15 cellular contexts compared by ENCODE assay signal in the genomic region with DNA sequence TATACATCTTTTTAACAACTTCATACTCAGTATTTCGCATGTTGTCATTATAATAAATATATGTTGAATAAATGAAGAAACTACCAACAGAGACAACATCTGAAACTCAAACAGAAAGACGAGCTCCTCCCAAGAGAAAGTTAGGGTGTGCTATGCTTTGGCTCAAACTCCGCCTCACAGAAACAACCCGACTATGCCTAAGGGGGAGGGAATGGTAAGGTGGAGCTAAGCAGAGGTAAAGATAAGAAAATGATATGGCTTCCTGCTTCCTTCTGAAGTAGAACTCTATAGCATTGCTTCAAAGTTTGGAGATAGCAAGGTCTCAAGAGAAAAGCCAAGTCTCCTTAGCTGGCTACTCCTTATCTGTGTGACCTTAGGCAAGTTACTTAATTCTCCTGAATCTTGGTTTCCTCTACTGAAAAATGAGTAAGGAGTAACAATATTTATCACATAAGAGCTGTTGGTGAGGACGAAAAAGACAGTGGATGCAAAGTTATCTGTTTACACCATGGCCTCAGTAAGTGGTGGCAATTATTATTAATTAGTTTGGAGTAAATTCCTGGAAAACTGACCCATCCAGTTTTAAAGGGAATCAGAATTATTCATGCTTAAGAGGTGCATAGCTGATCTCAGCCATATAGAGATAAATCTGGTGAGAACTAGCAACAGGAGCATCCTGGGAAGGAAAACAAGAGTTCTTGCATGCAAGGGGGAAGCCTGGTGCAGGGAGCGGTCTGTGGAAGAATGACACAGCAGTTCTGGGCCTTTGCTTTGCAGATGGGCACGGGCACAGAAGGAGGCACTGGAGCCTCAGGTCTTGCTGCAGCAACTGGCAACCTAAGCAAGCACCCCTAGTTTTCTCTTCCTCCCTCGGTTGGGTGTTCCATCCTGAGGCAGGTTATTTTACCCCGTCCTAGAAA.
DNase-seq lines count a peak whose midpoint lies in the region; ATAC-seq and TF ChIP-seq lines count a peak whose summit lies in the region.
"Had no signal": no experiment of that assay in that cellular context is flagged by ENCODE, and none has a peak within 500 bp of the region (broad histone marks: within the 10 kb centered on the region; RNA-seq: fewer than 3 reads in every experiment).

No MANE protein-coding gene starts in this region.

- H3K4me3 Mint-ChIP-seq in GM23338, result no peak overlapping the region
- H3K4me3 Mint-ChIP-seq: brain had no signal

- H3K4ac ChIP-seq in mesendoderm (ENCODE audit: low read depth, low read length), result no peak overlapping the region

- H3K9me3 ChIP-seq in SJSA1 (replicated peaks), result no peaks in the 10 kb centered on the region
- H3K9me3 ChIP-seq: uterus had no signal

- H3K4me2 ChIP-seq in GM23338 (no peak overlapping the region), mesendoderm (ENCODE audit: low read length) (no peak overlapping the region)

- H3K56ac ChIP-seq in mesendoderm (ENCODE audit: low read length), result peak overlapping the region; percentile 22

- no peaks in the 10 kb centered on the region for H3K79me1 ChIP-seq in mesendoderm (ENCODE audit: low read length)

- H3K27ac Mint-ChIP-seq in GM23338, result peak overlapping the region; percentile 81
- H3K27ac Mint-ChIP-seq: brain had no signal

- H2AFZ ChIP-seq in ACC112 (ENCODE audit: low read length, unreplicated experiment), result no peak overlapping the region
- peak overlapping the region; percentile 38 for H2AFZ ChIP-seq in GM23338

- H3K79me2 ChIP-seq in ACC112 (ENCODE audit: control insufficient read depth, insufficient read depth, low read length, unreplicated experiment) (peaks cover 27% of the 10 kb centered on the region), GM23338 (replicated peaks; ENCODE audit: insufficient read depth) (no peaks in the 10 kb centered on the region), mesendoderm (ENCODE audit: control insufficient read depth, insufficient read depth, low read length) (no peaks in the 10 kb centered on the region)

- no peak overlapping the region for H4K8ac ChIP-seq in mesendoderm (ENCODE audit: low read depth, low read length)

- H3K27me3 ChIP-seq in ACC112 (ENCODE audit: insufficient read depth, low read length) (no peaks in the 10 kb centered on the region), GM23338 (ENCODE audit: insufficient read depth) (no peaks in the 10 kb centered on the region), SJSA1 (replicated peaks) (no peaks in the 10 kb centered on the region), mesendoderm (ENCODE audit: insufficient read depth, low read length, poor library complexity) (no peaks in the 10 kb centered on the region)
- H3K27me3 ChIP-seq: uterus had no signal

- H3K9me2 ChIP-seq in GM23338 (ENCODE audit: insufficient read depth), result no peaks in the 10 kb centered on the region

- H3K23ac ChIP-seq in mesendoderm (ENCODE audit: low read length), result no peak overlapping the region

- no peak overlapping the region for H2AK5ac ChIP-seq in mesendoderm (ENCODE audit: low read length)

- no peaks in the 10 kb centered on the region for H3K9me3 Mint-ChIP-seq in GM23338
- H3K9me3 Mint-ChIP-seq: stimulated activated naive CD8-positive, alpha-beta T cell treated with anti-CD3 and anti-CD28 coated beads, Interleukin-15, amount 100 ng/mL, for 72 hours had no signal

- no peak overlapping the region for H2BK5ac ChIP-seq in mesendoderm (ENCODE audit: low read length)

- H3K27me3 Mint-ChIP-seq in GM23338 (ENCODE audit: insufficient read depth, low read depth, poor library complexity), result peaks cover 2% of the 10 kb centered on the region
- H3K27me3 Mint-ChIP-seq: stimulated activated naive CD8-positive, alpha-beta T cell treated with anti-CD3 and anti-CD28 coated beads, Interleukin-15, amount 100 ng/mL, for 72 hours had no signal

- DNase-seq in GM23338 (ENCODE audit: low spot score) (peak; percentile 16), SJSA1 (ENCODE audit: low read depth in 1 of 2, low spot score in 2 of 2) (no peak), mesendoderm (peak; percentile 47), SW480 (ENCODE audit: low spot score) (no peak), HK-2 (ENCODE audit: unreplicated experiment) (no peak)
- DNase-seq: head of caudate nucleus; kidney; NCI-H1694 treated with DMSO at 0.1 percent for 48 hours; NCI-H510A; stimulated activated naive CD8-positive, alpha-beta T cell treated with anti-CD3 and anti-CD28 coated beads, Interleukin-15, amount 100 ng/mL, for 72 hours; uterus had no signal

- no peaks in the 10 kb centered on the region for H3K36me3 ChIP-seq in ACC112 (ENCODE audit: insufficient read depth, low read length)
- H3K36me3 ChIP-seq in GM23338 (ENCODE audit: insufficient read depth), result no peaks in the 10 kb centered on the region
- H3K36me3 ChIP-seq in SJSA1, result no peaks in the 10 kb centered on the region
- H3K36me3 ChIP-seq in mesendoderm (ENCODE audit: control insufficient read depth, insufficient read depth, low read length), result no peaks in the 10 kb centered on the region
- H3K36me3 ChIP-seq: uterus had no signal

- no CpG with 5 or more reads among the region's 9 CpGs for WGBS in mesendoderm (ENCODE audit: extremely low coverage, insufficient coverage, low lambda C conversion rate)

- ATAC-seq in GM23338 (peak; percentile 46), HG03442 (IDR thresholded peaks at IDR 0.05; ENCODE audit: unreplicated experiment) (no peak), HG03469 (IDR thresholded peaks at IDR 0.05; ENCODE audit: unreplicated experiment) (no peak)

- H4K5ac ChIP-seq in mesendoderm (ENCODE audit: low read length), result no peak overlapping the region

- H3K4me3 ChIP-seq in ACC112 (ENCODE audit: low read depth, low read length), result no peak overlapping the region; the same call in 1 of the 2 replicates
- H3K4me3 ChIP-seq in GM23338, result no peak overlapping the region
- H3K4me3 ChIP-seq in SJSA1, result no peak overlapping the region
- no peak overlapping the region for H3K4me3 ChIP-seq in mesendoderm (ENCODE audit: low read length)
- H3K4me3 ChIP-seq: uterus had no signal

- H3K36me3 Mint-ChIP-seq in GM23338 (ENCODE audit: low read depth), result no peaks in the 10 kb centered on the region
- H3K36me3 Mint-ChIP-seq: brain had no signal

- no peaks in the 10 kb centered on the region for H4K20me1 ChIP-seq in GM23338 (replicated peaks; ENCODE audit: insufficient read depth)

- H2BK120ac ChIP-seq in mesendoderm (ENCODE audit: low read depth, low read length), result no peak overlapping the region

- peaks cover 58% of the 10 kb centered on the region for H3K4me1 ChIP-seq in ACC112 (ENCODE audit: control insufficient read depth, insufficient read depth, low read length, unreplicated experiment)
- no peaks in the 10 kb centered on the region for H3K4me1 ChIP-seq in GM23338 (ENCODE audit: insufficient read depth)
- H3K4me1 ChIP-seq in SJSA1 (replicated peaks), result peaks cover 17% of the 10 kb centered on the region
- H3K4me1 ChIP-seq in mesendoderm (ENCODE audit: control insufficient read depth, low read depth, low read length), result no peaks in the 10 kb centered on the region

- TF ChIP-seq CTCF in GM23338 (conservative IDR thresholded peaks at IDR 0.05; ENCODE audit: low read depth in 2 of 2), result no peak

- no peak overlapping the region for H3K9ac ChIP-seq in mesendoderm (ENCODE audit: low read length)

- no peak overlapping the region for H2BK15ac ChIP-seq in mesendoderm (replicated peaks; ENCODE audit: low read depth)

- H3K18ac ChIP-seq in mesendoderm (ENCODE audit: low read length), result no peak overlapping the region

- H3K27ac ChIP-seq in ACC112 (ENCODE audit: low read depth, low read length) (peak overlapping the region; percentile 80), GM23338 (ENCODE audit: low read depth) (no peak overlapping the region), SJSA1 (peak overlapping the region; percentile 83; the same call in 1 of the 2 replicates), mesendoderm (ENCODE audit: low read depth, low read length) (no peak overlapping the region)
- H3K27ac ChIP-seq: uterus had no signal

- peaks cover 8% of the 10 kb centered on the region; the same call in 2 of the 3 replicates for H3K4me1 Mint-ChIP-seq in GM23338

- no peaks in the 10 kb centered on the region for H3F3A ChIP-seq in GM23338 (replicated peaks; ENCODE audit: low read depth)

TF ChIP-seq in GM23338, 12 proteins besides CTCF, POLR2A, EP300 and RAD21:
- TF ChIP-seq, protein P1, sequence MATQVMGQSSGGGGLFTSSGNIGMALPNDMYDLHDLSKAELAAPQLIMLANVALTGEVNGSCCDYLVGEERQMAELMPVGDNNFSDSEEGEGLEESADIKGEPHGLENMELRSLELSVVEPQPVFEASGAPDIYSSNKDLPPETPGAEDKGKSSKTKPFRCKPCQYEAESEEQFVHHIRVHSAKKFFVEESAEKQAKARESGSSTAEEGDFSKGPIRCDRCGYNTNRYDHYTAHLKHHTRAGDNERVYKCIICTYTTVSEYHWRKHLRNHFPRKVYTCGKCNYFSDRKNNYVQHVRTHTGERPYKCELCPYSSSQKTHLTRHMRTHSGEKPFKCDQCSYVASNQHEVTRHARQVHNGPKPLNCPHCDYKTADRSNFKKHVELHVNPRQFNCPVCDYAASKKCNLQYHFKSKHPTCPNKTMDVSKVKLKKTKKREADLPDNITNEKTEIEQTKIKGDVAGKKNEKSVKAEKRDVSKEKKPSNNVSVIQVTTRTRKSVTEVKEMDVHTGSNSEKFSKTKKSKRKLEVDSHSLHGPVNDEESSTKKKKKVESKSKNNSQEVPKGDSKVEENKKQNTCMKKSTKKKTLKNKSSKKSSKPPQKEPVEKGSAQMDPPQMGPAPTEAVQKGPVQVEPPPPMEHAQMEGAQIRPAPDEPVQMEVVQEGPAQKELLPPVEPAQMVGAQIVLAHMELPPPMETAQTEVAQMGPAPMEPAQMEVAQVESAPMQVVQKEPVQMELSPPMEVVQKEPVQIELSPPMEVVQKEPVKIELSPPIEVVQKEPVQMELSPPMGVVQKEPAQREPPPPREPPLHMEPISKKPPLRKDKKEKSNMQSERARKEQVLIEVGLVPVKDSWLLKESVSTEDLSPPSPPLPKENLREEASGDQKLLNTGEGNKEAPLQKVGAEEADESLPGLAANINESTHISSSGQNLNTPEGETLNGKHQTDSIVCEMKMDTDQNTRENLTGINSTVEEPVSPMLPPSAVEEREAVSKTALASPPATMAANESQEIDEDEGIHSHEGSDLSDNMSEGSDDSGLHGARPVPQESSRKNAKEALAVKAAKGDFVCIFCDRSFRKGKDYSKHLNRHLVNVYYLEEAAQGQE (IDR thresholded peaks at IDR 0.05; ENCODE audit: unreplicated experiment), result no peak

Comparison
In these comparisons a context has a peak if more than half of its experiments do, and no peak if none do; other contexts are left out.
1. H3K27ac ChIP-seq: peak in ACC112 (single experiment) and SJSA1 (single experiment); none in GM23338 (single experiment) and mesendoderm (single experiment).
2. DNase-seq: peak in GM23338 (single experiment) and mesendoderm (single experiment); none in SJSA1 (0 of 2), SW480 (single experiment) and HK-2 (single experiment).